14 cellular contexts compared by ENCODE assay signal in genomic region chrX:20452487-20452886, GRCh38.
DNase-seq lines count a peak whose midpoint lies in the region; ATAC-seq, FAIRE-seq and TF ChIP-seq lines count a peak whose summit lies in the region.
"Had no signal": no experiment of that assay in that cellular context is flagged by ENCODE, and none has a peak within 500 bp of the region (broad histone marks: within the 10 kb centered on the region; RNA-seq: fewer than 3 reads in every experiment).

No MANE protein-coding gene starts in this region.

- H3K36me3 Mint-ChIP-seq in activated T-cell treated with anti-CD3 and anti-CD28 coated beads, Interleukin-2, amount 50 U/mL, for 4 hours (ENCODE audit: insufficient read depth) = no peaks in the 10 kb centered on the region

- TF ChIP-seq POLR2A in heart left ventricle (IDR thresholded peaks at IDR 0.05) (no peak), lower leg skin (IDR thresholded peaks at IDR 0.05) (no peak)

- H3K9me3 Mint-ChIP-seq in activated T-cell treated with anti-CD3 and anti-CD28 coated beads, Interleukin-2, amount 50 U/mL, for 4 hours = no peaks in the 10 kb centered on the region

- peaks cover 29% of the 10 kb centered on the region for H3K4me1 Mint-ChIP-seq in activated T-cell treated with anti-CD3 and anti-CD28 coated beads, Interleukin-2, amount 50 U/mL, for 4 hours (ENCODE audit: low read depth)

- H3K27ac ChIP-seq in small intestine (ENCODE audit: low read depth in 1 of 2, low read length in 1 of 2) (peak overlapping the region; percentile 11 to 44), heart left ventricle (no peak overlapping the region)
- H3K27ac ChIP-seq: body of pancreas, SJCRH30 had no signal

- no peaks in the 10 kb centered on the region for H3K27me3 Mint-ChIP-seq in activated T-cell treated with anti-CD3 and anti-CD28 coated beads, Interleukin-2, amount 50 U/mL, for 4 hours (ENCODE audit: low read depth)

- H3K9me3 ChIP-seq in small intestine (ENCODE audit: control insufficient read depth, low read depth) (no peaks in the 10 kb centered on the region), heart left ventricle (no peaks in the 10 kb centered on the region)
- H3K9me3 ChIP-seq: body of pancreas, SJCRH30 had no signal

- no peak overlapping the region for H3K4me3 ChIP-seq in small intestine (ENCODE audit: low read depth in 1 of 2, low read length in 2 of 2)
- no peak overlapping the region for H3K4me3 ChIP-seq in heart left ventricle
- no peak overlapping the region for H3K4me3 ChIP-seq in lower leg skin (ENCODE audit: low read depth, poor library complexity, severe bottlenecking)
- H3K4me3 ChIP-seq: body of pancreas, SJCRH30, skin epidermis had no signal

- H3K27me3 ChIP-seq in small intestine (ENCODE audit: control insufficient read depth in 2 of 2, insufficient read depth in 2 of 2, low read length in 2 of 2) (no peaks in the 10 kb centered on the region), heart left ventricle (peaks cover 0 to 14% (median 0%) of the 10 kb centered on the region in 9 donors)
- H3K27me3 ChIP-seq: body of pancreas, SJCRH30 had no signal

- no peaks in the 10 kb centered on the region for H3K36me3 ChIP-seq in small intestine (ENCODE audit: control insufficient read depth in 2 of 2, insufficient read depth in 2 of 2, low read length in 2 of 2)
- H3K36me3 ChIP-seq in heart left ventricle = no peaks in the 10 kb centered on the region
- H3K36me3 ChIP-seq: SJCRH30 had no signal

- TF ChIP-seq CTCF in heart left ventricle (IDR thresholded peaks at IDR 0.05) = no peak
- no peak for TF ChIP-seq CTCF in lower leg skin (IDR thresholded peaks at IDR 0.05)

- intact Hi-C loops in heart left ventricle (cut with DNase I) (no loop called here), lower leg skin (cut with DNase I; ENCODE audit: low total_unique reads) (no loop called here)

- H3K4me3 Mint-ChIP-seq in activated T-cell treated with anti-CD3 and anti-CD28 coated beads, Interleukin-2, amount 50 U/mL, for 4 hours = peak overlapping the region; percentile 48

- WGBS in small intestine, 3 donors = 56 to 77% (median 67%) methylated on average over 4 of the region's 4 CpGs
- WGBS in heart left ventricle, 4 donors = 51 to 71% (median 62%) methylated on average over 4 of the region's 4 CpGs
- WGBS in lower leg skin, 2 donors = 60 to 71% methylated on average over 4 of the region's 4 CpGs

- no peaks in the 10 kb centered on the region for H3K4me1 ChIP-seq in small intestine (ENCODE audit: control insufficient read depth in 2 of 2, insufficient read depth in 1 of 2, low read depth in 1 of 2, low read length in 1 of 2)
- no peaks in the 10 kb centered on the region for H3K4me1 ChIP-seq in heart left ventricle
- H3K4me1 ChIP-seq: body of pancreas, SJCRH30 had no signal

- FAIRE-seq in small intestine (lab: Jason Lieb, UNC) = no peak
- FAIRE-seq: HepG2 had no signal

- no peak for DNase-seq in activated T-cell treated with anti-CD3 and anti-CD28 coated beads, Interleukin-2, amount 50 U/mL, for 4 hours
- DNase-seq in activated T-cell treated with anti-CD3 and anti-CD28 coated beads for 4 hours (no peak), small intestine (no peak), SW 1271 (lab: John Stamatoyannopoulos, UW) (no peak), heart left ventricle (no peak), lower leg skin (ENCODE audit: low spot score in 2 of 2) (no peak)
- DNase-seq: body of pancreas; naive thymus-derived CD4-positive, alpha-beta T cell; SJCRH30 had no signal

- ATAC-seq in activated T-cell treated with anti-CD3 and anti-CD28 coated beads, Interleukin-2, amount 50 U/mL, for 4 hours = no peak
- ATAC-seq in GM21825 (IDR thresholded peaks at IDR 0.05; ENCODE audit: unreplicated experiment) = peak; percentile 71
- peak; percentile 70 for ATAC-seq in HG03520 (IDR thresholded peaks at IDR 0.05; ENCODE audit: unreplicated experiment)
- no peak for ATAC-seq in heart left ventricle
- ATAC-seq: body of pancreas; esophagus mucosa; HepG2; naive thymus-derived CD4-positive, alpha-beta T cell had no signal

Comparison
In these comparisons a context has a peak if more than half of its experiments do, and no peak if none do; other contexts are left out.
1. ATAC-seq: peak in GM21825 (single experiment) and HG03520 (single experiment); none in activated T-cell treated with anti-CD3 and anti-CD28 coated beads, Interleukin-2, amount 50 U/mL, for 4 hours (0 of 2) and heart left ventricle (0 of 4).
2. H3K27ac ChIP-seq: peak in small intestine (2 of 2); none in heart left ventricle (0 of 12).